ENCODE assay signal across 23 cellular contexts in the genomic region with DNA sequence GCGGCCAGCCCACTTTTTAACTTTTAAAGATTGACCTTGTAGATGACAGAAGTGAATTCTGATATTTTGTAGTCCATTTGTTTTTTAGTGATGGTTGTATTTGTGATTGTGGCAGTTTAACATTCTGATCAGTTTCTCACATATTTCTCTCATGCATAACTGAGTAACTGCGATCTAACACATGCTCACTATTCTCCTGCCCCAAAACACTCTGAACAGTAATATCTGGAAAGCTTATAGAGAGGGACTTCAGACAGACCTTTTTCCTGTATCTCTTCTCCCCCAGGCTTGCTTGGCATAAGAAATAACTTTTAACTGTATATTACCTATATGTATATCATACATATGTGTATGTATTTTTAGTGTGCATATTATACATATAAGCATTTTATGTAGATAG. TPM values are rescaled to one million over a fixed set of nuclear protein-coding genes. Genes with fewer than 3 reads are reported as not detected.
DNase-seq lines count a peak whose midpoint lies in the region; ATAC-seq and TF ChIP-seq lines count a peak whose summit lies in the region.
"Had no signal": no experiment of that assay in that cellular context is flagged by ENCODE, and none has a peak within 500 bp of the region (broad histone marks: within the 10 kb centered on the region; RNA-seq: fewer than 3 reads in every experiment).

No MANE protein-coding gene starts in this region.

- no peaks in the 10 kb centered on the region for H3K9me3 Mint-ChIP-seq in activated CD8-positive, alpha-beta memory T cell treated with anti-CD3 and anti-CD28 coated beads, Interleukin-2, amount 10 ng/mL, durations not matched to agents 7 days and 5 days (ENCODE audit: low read depth)
- H3K9me3 Mint-ChIP-seq in activated T-helper 1 cell treated with anti-CD3 and anti-CD28 coated beads, Interleukin-12 subunit alpha, Interleukin-12 subunit beta, Interleukin-2, Interleukin-4 antibody, amounts not matched to agents 30 ng/mL and 10 ng/mL and 1 ng/mL, durations not matched to agents 14 hours and 24 hours and 36 hours: no peaks in the 10 kb centered on the region
- H3K9me3 Mint-ChIP-seq: CD4-positive, CD25-positive, alpha-beta regulatory T cell had no signal

- peak overlapping the region; percentile 63 for H3K27ac Mint-ChIP-seq in activated CD8-positive, alpha-beta memory T cell treated with anti-CD3 and anti-CD28 coated beads, Interleukin-2, amount 10 ng/mL, durations not matched to agents 7 days and 5 days
- peak overlapping the region; percentile 37 for H3K27ac Mint-ChIP-seq in activated T-helper 1 cell treated with anti-CD3 and anti-CD28 coated beads, Interleukin-12 subunit alpha, Interleukin-12 subunit beta, Interleukin-2, Interleukin-4 antibody, amounts not matched to agents 30 ng/mL and 10 ng/mL and 1 ng/mL, durations not matched to agents 14 hours and 24 hours and 36 hours

- CTCF ChIA-PET in activated CD8-positive, alpha-beta memory T cell treated with anti-CD3 and anti-CD28 coated beads, Interleukin-2, amount 10 ng/mL, durations not matched to agents 7 days and 5 days (lab: Charles Lee): interaction anchor here (1.0 to 4.3 kb wide), 4 partner anchors 22 to 257 kb away, joined by 3 to 23 read pairs (median 4); no protein-coding TSS in a partner anchor

- no peak for TF ChIP-seq CTCF in GM20000 (IDR thresholded peaks at IDR 0.05; ENCODE audit: extremely low read depth, missing control alignments)

- H3K4me3 Mint-ChIP-seq in activated CD8-positive, alpha-beta memory T cell treated with anti-CD3 and anti-CD28 coated beads, Interleukin-2, amount 10 ng/mL, durations not matched to agents 7 days and 5 days: no peak overlapping the region
- no peak overlapping the region for H3K4me3 Mint-ChIP-seq in activated T-helper 1 cell treated with anti-CD3 and anti-CD28 coated beads, Interleukin-12 subunit alpha, Interleukin-12 subunit beta, Interleukin-2, Interleukin-4 antibody, amounts not matched to agents 30 ng/mL and 10 ng/mL and 1 ng/mL, durations not matched to agents 14 hours and 24 hours and 36 hours

- ATAC-seq in activated CD8-positive, alpha-beta memory T cell treated with anti-CD3 and anti-CD28 coated beads, Interleukin-2, amount 10 ng/mL, durations not matched to agents 7 days and 5 days: no peak
- ATAC-seq in HG02870 (IDR thresholded peaks at IDR 0.05; ENCODE audit: unreplicated experiment): no peak
- ATAC-seq: K562, PC-3 had no signal

- H3K27me3 Mint-ChIP-seq in activated CD8-positive, alpha-beta memory T cell treated with anti-CD3 and anti-CD28 coated beads, Interleukin-2, amount 10 ng/mL, durations not matched to agents 7 days and 5 days: no peaks in the 10 kb centered on the region
- no peaks in the 10 kb centered on the region for H3K27me3 Mint-ChIP-seq in activated T-helper 1 cell treated with anti-CD3 and anti-CD28 coated beads, Interleukin-12 subunit alpha, Interleukin-12 subunit beta, Interleukin-2, Interleukin-4 antibody, amounts not matched to agents 30 ng/mL and 10 ng/mL and 1 ng/mL, durations not matched to agents 14 hours and 24 hours and 36 hours (ENCODE audit: insufficient read depth)
- H3K27me3 Mint-ChIP-seq: CD4-positive, CD25-positive, alpha-beta regulatory T cell had no signal

- H3K36me3 Mint-ChIP-seq in activated CD8-positive, alpha-beta memory T cell treated with anti-CD3 and anti-CD28 coated beads, Interleukin-2, amount 10 ng/mL, durations not matched to agents 7 days and 5 days: peaks cover 50% of the 10 kb centered on the region
- H3K36me3 Mint-ChIP-seq in activated T-helper 1 cell treated with anti-CD3 and anti-CD28 coated beads, Interleukin-12 subunit alpha, Interleukin-12 subunit beta, Interleukin-2, Interleukin-4 antibody, amounts not matched to agents 30 ng/mL and 10 ng/mL and 1 ng/mL, durations not matched to agents 14 hours and 24 hours and 36 hours (ENCODE audit: low read depth): peaks cover 33% of the 10 kb centered on the region

- H3K4me1 Mint-ChIP-seq in activated CD8-positive, alpha-beta memory T cell treated with anti-CD3 and anti-CD28 coated beads, Interleukin-2, amount 10 ng/mL, durations not matched to agents 7 days and 5 days: peaks cover 60% of the 10 kb centered on the region
- peaks cover 82% of the 10 kb centered on the region for H3K4me1 Mint-ChIP-seq in activated T-helper 1 cell treated with anti-CD3 and anti-CD28 coated beads, Interleukin-12 subunit alpha, Interleukin-12 subunit beta, Interleukin-2, Interleukin-4 antibody, amounts not matched to agents 30 ng/mL and 10 ng/mL and 1 ng/mL, durations not matched to agents 14 hours and 24 hours and 36 hours (ENCODE audit: low read depth)

- intact Hi-C loops in activated T-helper 1 cell treated with anti-CD3 and anti-CD28 coated beads, Interleukin-12 subunit alpha, Interleukin-12 subunit beta, Interleukin-2, Interleukin-4 antibody, amounts not matched to agents 30 ng/mL and 10 ng/mL and 1 ng/mL, durations not matched to agents 14 hours and 24 hours and 36 hours (cut with micrococcal nuclease): no loop called here

- DNase-seq in activated CD8-positive, alpha-beta memory T cell treated with anti-CD3 and anti-CD28 coated beads, Interleukin-2, amount 10 ng/mL, durations not matched to agents 7 days and 5 days: no peak
- no peak for DNase-seq in activated CD8-positive, alpha-beta memory T cell treated with anti-CD3 and anti-CD28 coated beads for 24 hours
- DNase-seq in GM20000 (ENCODE audit: low spot score): peak; percentile 11
- no peak for DNase-seq in activated T-helper 1 cell treated with anti-CD3 and anti-CD28 coated beads, Interleukin-12 subunit alpha, Interleukin-12 subunit beta, Interleukin-2, Interleukin-4 antibody, amounts not matched to agents 30 ng/mL and 10 ng/mL and 1 ng/mL, durations not matched to agents 14 hours and 24 hours and 36 hours (ENCODE audit: low spot score)
- no peak for DNase-seq in activated T-cell treated with anti-CD3 and anti-CD28 coated beads for 4 hours
- no peak for DNase-seq in glomerular visceral epithelial cell (ENCODE audit: extremely low spot score)
- DNase-seq: CD4-positive, CD25-positive, alpha-beta regulatory T cell; DMS53; GM23248; H7; MG63; NCI-H1105 treated with DMSO at 0.1 percent for 48 hours; NCI-H146; NCI-H1930; NCI-H2107; NCI-H524; NCI-H774; PC-3; SK-N-SH had no signal

RNA-seq across cellular contexts. Expression of gene MYO18B, which starts 37.3 kb away (rescaled TPM):
- total RNA-seq in activated CD8-positive, alpha-beta memory T cell treated with anti-CD3 and anti-CD28 coated beads, Interleukin-2, amount 10 ng/mL, durations not matched to agents 7 days and 5 days: 1 to 10 TPM; 3.6 to 6.1 TPM
- total RNA-seq in activated T-helper 1 cell treated with anti-CD3 and anti-CD28 coated beads, Interleukin-12 subunit alpha, Interleukin-12 subunit beta, Interleukin-2, Interleukin-4 antibody, amounts not matched to agents 30 ng/mL and 10 ng/mL and 1 ng/mL, durations not matched to agents 14 hours and 24 hours and 36 hours: 0.91 and 1.1 TPM in 2 replicates
- total RNA-seq: Daoy, G401, GM23248, PC-3 had no signal
